19 cellular contexts compared by ENCODE assay signal in genomic region chr12:19916193-19916498, GRCh38.
A peak's percentile ranks its signal among the peaks of the same experiment; 100 is the strongest.
DNase-seq lines count a peak whose midpoint lies in the region; ATAC-seq and TF ChIP-seq lines count a peak whose summit lies in the region.
"Had no signal": no experiment of that assay in that cellular context is flagged by ENCODE, and none has a peak within 500 bp of the region (broad histone marks: within the 10 kb centered on the region; RNA-seq: fewer than 3 reads in every experiment).

No MANE protein-coding gene starts in this region.

- no peak overlapping the region for H3K4ac ChIP-seq in IMR-90 (ENCODE audit: low read depth, low read length)

- H3K9me1 ChIP-seq in IMR-90 (ENCODE audit: insufficient read depth, low read length) = no peaks in the 10 kb centered on the region

- no TSS peak for BruUV-seq in IMR-90 (replicated peaks; lab: Mats Ljungman, UMichigan)

- no peaks in the 10 kb centered on the region for H3K9me3 ChIP-seq in IMR-90 (ENCODE audit: control insufficient read depth, insufficient read depth, low read length)
- H3K9me3 ChIP-seq in neural progenitor cell (ENCODE audit: low read depth) = no peaks in the 10 kb centered on the region
- H3K9me3 ChIP-seq in transverse colon = no peaks in the 10 kb centered on the region
- H3K9me3 ChIP-seq: lower lobe of right lung, Peyer's patch, psoas muscle, thyroid gland had no signal

- DNase-seq in DMS153 (lab: John Stamatoyannopoulos, UW) = peak; percentile 23
- no peak for DNase-seq in DMS153 treated with DMSO at 0.1 percent for 48 hours (lab: John Stamatoyannopoulos, UW; ENCODE audit: unreplicated experiment)
- no peak for DNase-seq in IMR-90
- DNase-seq in WTC11 (ENCODE audit: low spot score) = no peak
- no peak for DNase-seq in neural progenitor cell (ENCODE audit: low spot score)
- no peak for DNase-seq in COR-L47 (lab: John Stamatoyannopoulos, UW)
- no peak for DNase-seq in transverse colon
- DNase-seq in nucleus accumbens (lab: John Stamatoyannopoulos, UW) = no peak
- DNase-seq: 8988T; activated CD4-positive, alpha-beta T cell treated with anti-CD3 and anti-CD28 coated beads for 48 hours; activated effector memory CD4-positive, alpha-beta T cell treated with Interleukin-2 at 50 U/mL for 16 hours; effector CD8-positive, alpha-beta T cell; lower lobe of right lung; naive B cell; Peyer's patch; psoas muscle; thyroid gland had no signal

- H3K23ac ChIP-seq in IMR-90 (ENCODE audit: low read depth, low read length) = no peak overlapping the region

- no peak overlapping the region for H2BK20ac ChIP-seq in IMR-90 (ENCODE audit: low read depth, low read length)

- no peak overlapping the region for H3K9ac ChIP-seq in IMR-90 (ENCODE audit: low read depth, low read length)
- no peak overlapping the region for H3K9ac ChIP-seq in neural progenitor cell
- H3K9ac ChIP-seq: BLaER1 treated with 17β-estradiol and CSF1 and Interleukin-3, amounts not matched to agents 10 nM and 100 nM had no signal

- H3K4me3 Mint-ChIP-seq in WTC11 = no peak overlapping the region
- no peak overlapping the region for H3K4me3 Mint-ChIP-seq in neural progenitor cell
- H3K4me3 Mint-ChIP-seq: central memory CD8-positive, alpha-beta T cell had no signal

- H4K8ac ChIP-seq in IMR-90 (ENCODE audit: low read depth in 2 of 2, low read length in 2 of 2) = no peak overlapping the region

- no peak overlapping the region for H3K56ac ChIP-seq in IMR-90 (ENCODE audit: extremely low read depth, insufficient read depth, low read length)

- H3K4me1 ChIP-seq in IMR-90 (ENCODE audit: control insufficient read depth, insufficient read depth, low read length) = no peaks in the 10 kb centered on the region
- peaks cover 42% of the 10 kb centered on the region for H3K4me1 ChIP-seq in neural progenitor cell
- H3K4me1 ChIP-seq in transverse colon = peaks cover 3 to 13% (median 11%) of the 10 kb centered on the region in 4 donors
- H3K4me1 ChIP-seq: BLaER1 treated with 17β-estradiol and CSF1 and Interleukin-3, amounts not matched to agents 10 nM and 100 nM; lower lobe of right lung; Peyer's patch; psoas muscle had no signal

- in situ Hi-C loops in IMR-90 (cut with MboI; ENCODE audit: low sequenced_read_pairs) (loop anchor here (10.0 to 25.0 kb wide), 4 partner anchors 59 to 709 kb away; no protein-coding TSS in a partner anchor), transverse colon (cut with MboI; ENCODE audit: low pct_ligation_motif_present in 1 of 4, low pct_unique_long_range_greater_than_20kb in 1 of 4, low sequenced_read_pairs in 3 of 4) (loop anchor here in 2 of 4 donors (25.0 kb wide), 2 partner anchors 446 to 696 kb away; partner anchors contain the start of gene PDE3A (in 1 of the 2))

- no peak overlapping the region for H2AFZ ChIP-seq in IMR-90 (replicated peaks; ENCODE audit: low read length, poor library complexity)
- no peak overlapping the region for H2AFZ ChIP-seq in neural progenitor cell (replicated peaks)

- H3K9me3 Mint-ChIP-seq in WTC11 (no peaks in the 10 kb centered on the region), neural progenitor cell (no peaks in the 10 kb centered on the region)
- H3K9me3 Mint-ChIP-seq: central memory CD8-positive, alpha-beta T cell had no signal

- H3K79me2 ChIP-seq in neural progenitor cell (ENCODE audit: low read depth) = no peaks in the 10 kb centered on the region

- peak overlapping the region; percentile 51; the same call in 1 of the 2 replicates for H4K5ac ChIP-seq in IMR-90 (ENCODE audit: low read depth, low read length)

- TF ChIP-seq CTCF in IMR-90 (conservative IDR thresholded peaks at IDR 0.05; ENCODE audit: low read depth, low read length) = no peak
- no peak for TF ChIP-seq CTCF in WTC11 (IDR thresholded peaks at IDR 0.05)
- TF ChIP-seq CTCF in neural progenitor cell (IDR thresholded peaks at IDR 0.05) = no peak
- TF ChIP-seq CTCF in transverse colon (IDR thresholded peaks at IDR 0.05) = no peak

- dilution Hi-C loops in IMR-90 (cut with HindIII; ENCODE audit: low sequenced_read_pairs, unreplicated experiment) = no loop called here

- H3K27me3 Mint-ChIP-seq in WTC11 (ENCODE audit: low read depth) (peaks cover 3% of the 10 kb centered on the region), neural progenitor cell (ENCODE audit: insufficient read depth, low read depth) (no peaks in the 10 kb centered on the region)
- H3K27me3 Mint-ChIP-seq: naive B cell had no signal

- no peak for TF ChIP-seq RAD21 in IMR-90 (IDR thresholded peaks at IDR 0.05; ENCODE audit: low read length)

- no peak overlapping the region for H2BK5ac ChIP-seq in IMR-90 (ENCODE audit: low read depth, low read length, poor library complexity, severe bottlenecking)

- CTCF ChIA-PET in IMR-90 (lab: Yijun Ruan, JAX) (interaction anchor here (0.5 to 1.3 kb wide), 5 partner anchors 34 to 685 kb away, joined by 3 to 6 read pairs (median 3); no protein-coding TSS in a partner anchor), WTC11 (lab: Charles Lee) (interaction anchor here (0.8 to 2.1 kb wide), 16 partner anchors 11 to 709 kb away, joined by 3 to 8 read pairs (median 4); partner anchors contain the start of gene PDE3A)

- H2BK120ac ChIP-seq in IMR-90 (ENCODE audit: low read depth, low read length) = no peak overlapping the region

- no peaks in the 10 kb centered on the region for H3K36me3 ChIP-seq in IMR-90 (ENCODE audit: control insufficient read depth, insufficient read depth, low read length)
- no peaks in the 10 kb centered on the region for H3K36me3 ChIP-seq in neural progenitor cell
- no peaks in the 10 kb centered on the region for H3K36me3 ChIP-seq in transverse colon
- H3K36me3 ChIP-seq: BLaER1 treated with 17β-estradiol and CSF1 and Interleukin-3, amounts not matched to agents 10 nM and 100 nM; lower lobe of right lung; Peyer's patch; thyroid gland had no signal

- H2AK9ac ChIP-seq in IMR-90 (replicated peaks; ENCODE audit: low read depth, low read length, poor library complexity) = no peak overlapping the region

- H4K20me1 ChIP-seq in IMR-90 (ENCODE audit: insufficient read depth, low read length) (no peaks in the 10 kb centered on the region), neural progenitor cell (ENCODE audit: low read depth) (no peaks in the 10 kb centered on the region)
- H4K20me1 ChIP-seq: BLaER1 treated with 17β-estradiol and CSF1 and Interleukin-3, amounts not matched to agents 10 nM and 100 nM had no signal

- H3F3A ChIP-seq in neural progenitor cell (ENCODE audit: low read depth) = peaks cover 16% of the 10 kb centered on the region

- peaks cover 40% of the 10 kb centered on the region for H3K4me1 Mint-ChIP-seq in WTC11
- H3K4me1 Mint-ChIP-seq in neural progenitor cell = peaks cover 28% of the 10 kb centered on the region
- H3K4me1 Mint-ChIP-seq: central memory CD8-positive, alpha-beta T cell; naive B cell had no signal

- no peak overlapping the region for H3K4me3 ChIP-seq in IMR-90 (ENCODE audit: insufficient read depth, low read depth, low read length)
- H3K4me3 ChIP-seq in neural progenitor cell = no peak overlapping the region
- H3K4me3 ChIP-seq in transverse colon = no peak overlapping the region
- H3K4me3 ChIP-seq: BLaER1 treated with 17β-estradiol and CSF1 and Interleukin-3, amounts not matched to agents 10 nM and 100 nM; lower lobe of right lung; Peyer's patch; psoas muscle; thyroid gland had no signal

- no peak for TF ChIP-seq EP300 in transverse colon (IDR thresholded peaks at IDR 0.05; ENCODE audit: low read depth)

- no peak overlapping the region for H2BK15ac ChIP-seq in IMR-90 (ENCODE audit: low read depth, low read length)

- intact Hi-C loops in IMR-90 (cut with micrococcal nuclease) (loop anchor here (5.0 to 10.0 kb wide), 3 partner anchors 309 to 1256 kb away; no protein-coding TSS in a partner anchor), transverse colon (cut with DNase I; ENCODE audit: low total_unique reads) (no loop called here)

- H3K4me2 ChIP-seq in IMR-90 (ENCODE audit: low read depth, low read length) (no peak overlapping the region), neural progenitor cell (peak overlapping the region; percentile 19)
- H3K4me2 ChIP-seq: BLaER1 treated with 17β-estradiol and CSF1 and Interleukin-3, amounts not matched to agents 10 nM and 100 nM had no signal

- TF ChIP-seq POLR2A in IMR-90 (IDR thresholded peaks at IDR 0.05; ENCODE audit: low read depth, low read length) = no peak
- TF ChIP-seq POLR2A in transverse colon (IDR thresholded peaks at IDR 0.05) = no peak

- no peaks in the 10 kb centered on the region for H3K79me1 ChIP-seq in IMR-90 (ENCODE audit: low read depth in 1 of 2, low read length in 2 of 2)

- no peak overlapping the region for H3K27ac Mint-ChIP-seq in WTC11
- H3K27ac Mint-ChIP-seq in neural progenitor cell = peak overlapping the region; percentile 44

- POLR2A ChIA-PET in IMR-90 (lab: Charles Lee; ENCODE audit: unreplicated experiment) = no interaction called here
- POLR2A ChIA-PET in WTC11 (lab: Charles Lee) = no interaction called here

- H3K14ac ChIP-seq in IMR-90 (replicated peaks; ENCODE audit: low read depth, low read length) = no peak overlapping the region

- no peak overlapping the region for H3K18ac ChIP-seq in IMR-90 (ENCODE audit: low read depth, low read length)

- H3K27ac ChIP-seq in IMR-90 (ENCODE audit: insufficient read depth, low read length) (no peak overlapping the region), neural progenitor cell (no peak overlapping the region), transverse colon (peak overlapping the region in 1 of 4 donors; percentile 8)
- H3K27ac ChIP-seq: BLaER1 treated with 17β-estradiol and CSF1 and Interleukin-3, amounts not matched to agents 10 nM and 100 nM; lower lobe of right lung; Peyer's patch; psoas muscle; thyroid gland had no signal

- H3K27me3 ChIP-seq in IMR-90 (ENCODE audit: control insufficient read depth, insufficient read depth, low read length) (no peaks in the 10 kb centered on the region), neural progenitor cell (no peaks in the 10 kb centered on the region), transverse colon (no peaks in the 10 kb centered on the region)
- H3K27me3 ChIP-seq: BLaER1 treated with 17β-estradiol and CSF1 and Interleukin-3, amounts not matched to agents 10 nM and 100 nM; Peyer's patch; thyroid gland had no signal

- no peak overlapping the region for H2AK5ac ChIP-seq in IMR-90 (ENCODE audit: low read depth, low read length)

- ATAC-seq in IMR-90 (ENCODE audit: low read depth) = no peak
- ATAC-seq in WTC11 = peak; percentile 63

- no peak overlapping the region for H4K91ac ChIP-seq in IMR-90 (ENCODE audit: insufficient read depth, low read depth, low read length)

- no peaks in the 10 kb centered on the region for H3K36me3 Mint-ChIP-seq in WTC11
- H3K36me3 Mint-ChIP-seq in neural progenitor cell = no peaks in the 10 kb centered on the region
- H3K36me3 Mint-ChIP-seq: naive B cell had no signal

TF ChIP-seq in IMR-90, 13 proteins besides CTCF, POLR2A, EP300 and RAD21 (continues in another document):
- TF ChIP-seq RCOR1 (IDR thresholded peaks at IDR 0.05; ENCODE audit: insufficient replicate concordance, low read length) = no peak
- TF ChIP-seq MXI1 (IDR thresholded peaks at IDR 0.05; ENCODE audit: borderline replicate concordance, low read depth, low read length) = no peak
- no peak for TF ChIP-seq CEBPB (IDR thresholded peaks at IDR 0.05; ENCODE audit: low read depth, low read length)
